Comparison of ENCODE assay signal across 1 cellular context in the genomic region with DNA sequence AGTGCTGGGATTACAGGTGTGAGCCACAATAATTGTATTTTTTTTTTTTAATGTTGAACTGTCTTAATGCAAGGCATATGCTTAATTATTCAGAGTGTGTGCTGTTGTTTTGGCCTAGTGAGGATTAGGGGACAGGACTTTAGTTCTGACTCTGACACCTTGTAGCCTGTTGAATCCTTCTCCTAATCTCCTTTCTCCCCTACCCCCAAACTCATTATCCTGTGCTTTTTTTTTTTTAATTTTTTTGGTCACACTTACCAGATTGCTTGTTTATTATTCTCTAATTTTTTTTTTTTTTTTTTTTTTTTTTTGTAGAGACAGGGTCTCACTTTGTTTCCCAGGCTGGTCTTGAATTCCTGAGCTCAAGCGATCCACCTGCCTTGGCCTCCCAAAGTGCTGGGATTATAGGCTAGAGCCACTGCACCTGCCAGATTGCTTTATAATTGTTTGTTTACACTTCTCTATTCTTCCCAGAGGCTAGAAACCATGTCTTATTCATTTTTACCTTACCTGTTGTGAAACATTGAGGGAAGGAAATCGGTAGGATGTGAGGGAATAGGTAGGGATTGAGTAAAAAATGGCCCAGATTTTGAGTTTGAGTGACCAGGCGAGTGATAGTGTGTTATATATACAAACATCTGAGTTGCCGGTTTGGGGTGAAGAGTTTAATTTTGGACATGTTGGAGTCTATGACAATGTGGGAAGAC.
TF ChIP-seq lines count a peak whose summit lies in the region.

No MANE protein-coding gene starts in this region.

TF ChIP-seq in HepG2, 621 proteins besides CTCF, POLR2A, EP300 and RAD21 (continued from another document):
- no peak for TF ChIP-seq REPIN1 (CRISPR knock-in tag; IDR thresholded peaks at IDR 0.05; ENCODE audit: borderline replicate concordance, low read depth)
- TF ChIP-seq ZNF589 (CRISPR knock-in tag; conservative IDR thresholded peaks at IDR 0.05), result no peak
- TF ChIP-seq ZBTB33 (CRISPR knock-in tag; IDR thresholded peaks at IDR 0.05), result no peak
- TF ChIP-seq TERF1 (CRISPR knock-in tag; IDR thresholded peaks at IDR 0.05), result no peak
- TF ChIP-seq, protein P1, sequence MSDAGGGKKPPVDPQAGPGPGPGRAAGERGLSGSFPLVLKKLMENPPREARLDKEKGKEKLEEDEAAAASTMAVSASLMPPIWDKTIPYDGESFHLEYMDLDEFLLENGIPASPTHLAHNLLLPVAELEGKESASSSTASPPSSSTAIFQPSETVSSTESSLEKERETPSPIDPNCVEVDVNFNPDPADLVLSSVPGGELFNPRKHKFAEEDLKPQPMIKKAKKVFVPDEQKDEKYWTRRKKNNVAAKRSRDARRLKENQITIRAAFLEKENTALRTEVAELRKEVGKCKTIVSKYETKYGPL (CRISPR knock-in tag; IDR thresholded peaks at IDR 0.05), result no peak
- no peak for TF ChIP-seq ZNF329 (CRISPR knock-in tag; IDR thresholded peaks at IDR 0.05; ENCODE audit: low read depth)
- TF ChIP-seq HNRNPLL (IDR thresholded peaks at IDR 0.05; ENCODE audit: low read depth, low read length, poor library complexity, severe bottlenecking), result no peak
- TF ChIP-seq ZHX1 (CRISPR knock-in tag; IDR thresholded peaks at IDR 0.05; ENCODE audit: low read depth), result no peak
- TF ChIP-seq THAP11 (CRISPR knock-in tag; IDR thresholded peaks at IDR 0.05), result no peak
- TF ChIP-seq GATA4 (IDR thresholded peaks at IDR 0.05; ENCODE audit: borderline replicate concordance, low read depth), result no peak
- no peak for TF ChIP-seq ZFP36L2 (CRISPR knock-in tag; IDR thresholded peaks at IDR 0.05)
TF ChIP-seq in HepG2: peak in this region for 0.
